Comparison of ENCODE assay signal across 1 cellular context in genomic region chr5:35920890-35921289, GRCh38.
TF ChIP-seq lines count a peak whose summit lies in the region.

No MANE protein-coding gene starts in this region.

TF ChIP-seq in WTC11, 78 proteins besides CTCF, POLR2A, EP300 and RAD21 (continued from another document):
- TF ChIP-seq, protein P1, sequence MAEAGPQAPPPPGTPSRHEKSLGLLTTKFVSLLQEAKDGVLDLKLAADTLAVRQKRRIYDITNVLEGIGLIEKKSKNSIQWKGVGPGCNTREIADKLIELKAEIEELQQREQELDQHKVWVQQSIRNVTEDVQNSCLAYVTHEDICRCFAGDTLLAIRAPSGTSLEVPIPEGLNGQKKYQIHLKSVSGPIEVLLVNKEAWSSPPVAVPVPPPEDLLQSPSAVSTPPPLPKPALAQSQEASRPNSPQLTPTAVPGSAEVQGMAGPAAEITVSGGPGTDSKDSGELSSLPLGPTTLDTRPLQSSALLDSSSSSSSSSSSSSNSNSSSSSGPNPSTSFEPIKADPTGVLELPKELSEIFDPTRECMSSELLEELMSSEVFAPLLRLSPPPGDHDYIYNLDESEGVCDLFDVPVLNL (CRISPR knock-in tag; IDR thresholded peaks at IDR 0.05; ENCODE audit: borderline replicate concordance, low read depth) = no peak
- TF ChIP-seq, protein P2, sequence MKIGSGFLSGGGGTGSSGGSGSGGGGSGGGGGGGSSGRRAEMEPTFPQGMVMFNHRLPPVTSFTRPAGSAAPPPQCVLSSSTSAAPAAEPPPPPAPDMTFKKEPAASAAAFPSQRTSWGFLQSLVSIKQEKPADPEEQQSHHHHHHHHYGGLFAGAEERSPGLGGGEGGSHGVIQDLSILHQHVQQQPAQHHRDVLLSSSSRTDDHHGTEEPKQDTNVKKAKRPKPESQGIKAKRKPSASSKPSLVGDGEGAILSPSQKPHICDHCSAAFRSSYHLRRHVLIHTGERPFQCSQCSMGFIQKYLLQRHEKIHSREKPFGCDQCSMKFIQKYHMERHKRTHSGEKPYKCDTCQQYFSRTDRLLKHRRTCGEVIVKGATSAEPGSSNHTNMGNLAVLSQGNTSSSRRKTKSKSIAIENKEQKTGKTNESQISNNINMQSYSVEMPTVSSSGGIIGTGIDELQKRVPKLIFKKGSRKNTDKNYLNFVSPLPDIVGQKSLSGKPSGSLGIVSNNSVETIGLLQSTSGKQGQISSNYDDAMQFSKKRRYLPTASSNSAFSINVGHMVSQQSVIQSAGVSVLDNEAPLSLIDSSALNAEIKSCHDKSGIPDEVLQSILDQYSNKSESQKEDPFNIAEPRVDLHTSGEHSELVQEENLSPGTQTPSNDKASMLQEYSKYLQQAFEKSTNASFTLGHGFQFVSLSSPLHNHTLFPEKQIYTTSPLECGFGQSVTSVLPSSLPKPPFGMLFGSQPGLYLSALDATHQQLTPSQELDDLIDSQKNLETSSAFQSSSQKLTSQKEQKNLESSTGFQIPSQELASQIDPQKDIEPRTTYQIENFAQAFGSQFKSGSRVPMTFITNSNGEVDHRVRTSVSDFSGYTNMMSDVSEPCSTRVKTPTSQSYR (CRISPR knock-in tag; IDR thresholded peaks at IDR 0.05) = no peak
- TF ChIP-seq ARID4B (CRISPR knock-in tag; IDR thresholded peaks at IDR 0.05; ENCODE audit: borderline replicate concordance) = no peak
TF ChIP-seq in WTC11: peak in this region for 0.
